ENCODE assay signal across 8 cellular contexts in genomic region chr7:108569381-108570145, GRCh38. TPM values are rescaled to one million over a fixed set of nuclear protein-coding genes. Genes with fewer than 3 reads are reported as not detected.
DNase-seq lines count a peak whose midpoint lies in the region; ATAC-seq and TF ChIP-seq lines count a peak whose summit lies in the region.

Gene DNAJB9, plus strand, starts transcription at chr7:108569874. Its CDS starts 1,853 bp downstream, at chr7:108571727.
Gene THAP5, minus strand, starts transcription at chr7:108569706. Its CDS starts 137 bp downstream, at chr7:108569569.

- in situ Hi-C loops in GM13976 (cut with MboI; ENCODE audit: low sequenced_read_pairs, unreplicated experiment), result no loop called here

- TF ChIP-seq POLR2A in upper lobe of left lung (IDR thresholded peaks at IDR 0.05), result peak; percentile 74 to 99 (median 96)

- H3K27me3 ChIP-seq in heart right ventricle (no peaks in the 10 kb centered on the region), upper lobe of left lung (no peaks in the 10 kb centered on the region)

- intact Hi-C loops in T-helper 1 cell treated with Interleukin-12 subunit alpha and Interleukin-12 subunit beta and Interleukin-4 antibody, amounts not matched to agents 30 ng/mL and 1 ng/mL, for 36 hours (cut with micrococcal nuclease), result loop anchor here (1.0 to 10.0 kb wide), 7 partner anchors 43 to 1401 kb away; partner anchors contain the start of genes COG5, DLD, DUS4L and NRCAM
- intact Hi-C loops in heart right ventricle (cut with DNase I), result loop anchor here in 8 of 10 donors (1.0 to 5.0 kb wide), 3 partner anchors 42 to 43 kb away; partner anchors contain the start of gene PNPLA8 (in 8 of the 8)
- intact Hi-C loops in posterior cingulate gyrus (cut with DNase I), result loop anchor here (1.0 kb wide), 1 partner anchor 43 kb away; the partner anchor contains the start of gene PNPLA8

- peak in 2 of 4 donors; percentile 7 to 86 for TF ChIP-seq EP300 in upper lobe of left lung (IDR thresholded peaks at IDR 0.05)

- DNase-seq in GM13976 (ENCODE audit: low spot score) (peak; percentile 98), NCI-H146 treated with DMSO at 0.1 percent for 48 hours (lab: John Stamatoyannopoulos, UW; ENCODE audit: unreplicated experiment) (peak; percentile 96), amniotic stem cell (lab: John Stamatoyannopoulos, UW) (peak; percentile 96), heart right ventricle (peak; percentile 99), posterior cingulate gyrus (peak; percentile 100), upper lobe of left lung (peak; percentile 96 to 99)

- H3K4me3 ChIP-seq in heart right ventricle, result peak within 1 kb of the TSS; percentile 53 to 97 (median 86)
- peak within 1 kb of the TSS; percentile 67 to 88 (median 77) for H3K4me3 ChIP-seq in upper lobe of left lung

- ATAC-seq in HG02870 (IDR thresholded peaks at IDR 0.05; ENCODE audit: unreplicated experiment) (peak; percentile 92), heart right ventricle (peak; percentile 97 to 100 (median 98)), upper lobe of left lung (ENCODE audit: low FRiP score in 2 of 2) (peak; percentile 98 to 99)

- no peaks in the 10 kb centered on the region for H3K9me3 ChIP-seq in heart right ventricle
- no peaks in the 10 kb centered on the region for H3K9me3 ChIP-seq in upper lobe of left lung

- TF ChIP-seq CTCF in GM13976 (IDR thresholded peaks at IDR 0.05; ENCODE audit: borderline replicate concordance, control extremely low read depth, extremely low read depth, insufficient read depth, missing control alignments) (no peak), heart right ventricle (IDR thresholded peaks at IDR 0.05) (peak in 1 of 9 donors; percentile 19), upper lobe of left lung (IDR thresholded peaks at IDR 0.05) (peak in 3 of 6 experiments; percentile 6 to 32 (median 12))

- H3K27ac ChIP-seq in heart right ventricle, result peak within 1 kb of the TSS; percentile 86 to 99 (median 97)
- H3K27ac ChIP-seq in upper lobe of left lung, result peak within 1 kb of the TSS; percentile 97 to 99 (median 99)

- 0% methylated on average over 65 of the region's 65 CpGs for WGBS in heart right ventricle, 2 donors
- WGBS in upper lobe of left lung, 2 donors, result 0 to 1% methylated on average over 17 to 52 of the region's 65 CpGs

- H3K36me3 ChIP-seq in heart right ventricle, result peaks cover 0 to 44% (median 16%) of the 10 kb centered on the region in 9 donors
- peaks cover 0 to 35% (median 2%) of the 10 kb centered on the region in 4 donors for H3K36me3 ChIP-seq in upper lobe of left lung

- H3K4me1 ChIP-seq in heart right ventricle, result peaks cover 0 to 70% (median 52%) of the 10 kb centered on the region in 9 donors
- H3K4me1 ChIP-seq in upper lobe of left lung, result peaks cover 25 to 43% (median 33%) of the 10 kb centered on the region in 4 donors

RNA-seq across cellular contexts. Expression of gene DNAJB9, which starts in this region (rescaled TPM):
- total RNA-seq in T-helper 1 cell treated with Interleukin-12 subunit alpha and Interleukin-12 subunit beta and Interleukin-4 antibody, amounts not matched to agents 30 ng/mL and 1 ng/mL, for 36 hours, result 28.7 and 30.6 TPM in 2 replicates
- total RNA-seq in heart right ventricle (10 to 100 TPM; 33.9 to 57.1 (median 45.4) TPM), upper lobe of left lung (10 to 100 TPM in 5 of 6 donors, 1 to 10 TPM in 1; 5.2 to 54.1 (median 29.0) TPM)
- 10 to 100 TPM; 10.1 to 59.1 TPM for polyA plus RNA-seq in heart right ventricle

RNA-seq across cellular contexts. Expression of gene THAP5, which starts in this region (rescaled TPM):
- total RNA-seq in T-helper 1 cell treated with Interleukin-12 subunit alpha and Interleukin-12 subunit beta and Interleukin-4 antibody, amounts not matched to agents 30 ng/mL and 1 ng/mL, for 36 hours, result 30.9 and 33.3 TPM in 2 replicates
- total RNA-seq in heart right ventricle, result 10 to 100 TPM; 24.2 to 32.9 (median 28.9) TPM
- 1 to 10 TPM; 7.2 to 8.9 TPM for polyA plus RNA-seq in heart right ventricle
- 10 to 100 TPM in 5 of 6 donors, 1 to 10 TPM in 1; 8.2 to 32.9 (median 19.8) TPM for total RNA-seq in upper lobe of left lung

Comparison
In these comparisons a context has a peak if more than half of its experiments do, and no peak if none do; other contexts are left out.
1. Peak in every context shown above with its lines: DNase-seq, ATAC-seq, H3K4me3 ChIP-seq and H3K27ac ChIP-seq.